Comparison of ENCODE assay signal across 10 cellular contexts in the genomic region with DNA sequence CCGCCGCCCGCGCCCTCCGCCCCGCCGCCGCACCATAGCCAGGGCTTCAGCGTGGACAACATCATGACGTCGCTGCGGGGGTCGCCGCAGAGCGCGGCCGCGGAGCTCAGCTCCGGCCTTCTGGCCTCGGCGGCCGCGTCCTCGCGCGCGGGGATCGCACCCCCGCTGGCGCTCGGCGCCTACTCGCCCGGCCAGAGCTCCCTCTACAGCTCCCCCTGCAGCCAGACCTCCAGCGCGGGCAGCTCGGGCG. TPM values are rescaled to one million over a fixed set of nuclear protein-coding genes. Genes with fewer than 3 reads are reported as not detected.
DNase-seq lines count a peak whose midpoint lies in the region; ATAC-seq and FAIRE-seq lines count a peak whose summit lies in the region.
"Had no signal": no experiment of that assay in that cellular context is flagged by ENCODE, and none has a peak within 500 bp of the region (broad histone marks: within the 10 kb centered on the region; RNA-seq: fewer than 3 reads in every experiment).

No MANE protein-coding gene starts in this region.

- H3K4me1 Mint-ChIP-seq in immature natural killer cell = peaks cover 34 to 47% of the 10 kb centered on the region in 2 donors

- H3K4me1 ChIP-seq in small intestine (ENCODE audit: control insufficient read depth in 2 of 2, insufficient read depth in 1 of 2, low read depth in 1 of 2, low read length in 1 of 2) = peaks cover 0 to 7% of the 10 kb centered on the region in 2 donors

- H3K27ac ChIP-seq in small intestine (ENCODE audit: low read depth in 1 of 2, low read length in 1 of 2) = no peak overlapping the region

- H3K36me3 Mint-ChIP-seq in immature natural killer cell = no peaks in the 10 kb centered on the region

- peaks cover 26 to 59% (median 50%) of the 10 kb centered on the region in 3 donors for H3K27me3 Mint-ChIP-seq in immature natural killer cell (ENCODE audit: low read depth in 3 of 3)

- FAIRE-seq in small intestine (lab: Jason Lieb, UNC) = no peak

- WGBS in small intestine, 3 donors = 0 to 2% (median 1%) methylated on average over 8 to 38 of the region's 38 CpGs

- no peaks in the 10 kb centered on the region for H3K9me3 ChIP-seq in small intestine (ENCODE audit: control insufficient read depth, low read depth)

- H3K36me3 ChIP-seq in small intestine (ENCODE audit: control insufficient read depth in 2 of 2, insufficient read depth in 2 of 2, low read length in 2 of 2) = no peaks in the 10 kb centered on the region

- ATAC-seq in HG03432 (IDR thresholded peaks at IDR 0.05; ENCODE audit: unreplicated experiment) = no peak

- DNase-seq in DMS53 (lab: John Stamatoyannopoulos, UW) = peak; percentile 61
- DNase-seq in DMS53 treated with DMSO at 0.1 percent for 48 hours (lab: John Stamatoyannopoulos, UW; ENCODE audit: unreplicated experiment) = no peak
- peak; percentile 37 for DNase-seq in NCI-H748 treated with DMSO at 0.1 percent for 48 hours (lab: John Stamatoyannopoulos, UW)
- peak; percentile 45 for DNase-seq in fibroblast of gingiva (ENCODE audit: low read depth)
- no peak for DNase-seq in small intestine
- DNase-seq in immature natural killer cell = no peak
- no peak for DNase-seq in stimulated activated CD4-positive, alpha-beta T cell treated with anti-CD3 and anti-CD28 coated beads, Interleukin-2, amount 100 ng/mL, for 48 hours
- DNase-seq: activated naive CD4-positive, alpha-beta T cell treated with Interleukin-2 at 50 U/mL for 16 hours; C1 segment of cervical spinal cord had no signal

- H3K9me3 Mint-ChIP-seq in immature natural killer cell = peaks cover 0 to 2% (median 0%) of the 10 kb centered on the region in 6 donors

- H3K27me3 ChIP-seq in small intestine (ENCODE audit: control insufficient read depth in 2 of 2, insufficient read depth in 2 of 2, low read length in 2 of 2) = peaks cover 27 to 56% of the 10 kb centered on the region in 2 donors

- peak overlapping the region; percentile 30 to 70 for H3K4me3 ChIP-seq in small intestine (ENCODE audit: low read depth in 1 of 2, low read length in 2 of 2)

- no peak overlapping the region for H3K27ac Mint-ChIP-seq in immature natural killer cell

- H3K4me3 Mint-ChIP-seq in immature natural killer cell = no peak overlapping the region

RNA-seq across cellular contexts. Expression of a gene that starts 1.5 kb away (rescaled TPM):
- polyA plus RNA-seq in small intestine (1 to 10 TPM in 1 of 3 donors, under 1 TPM in 1, not detected in 1; 0.27 to 3.1 TPM), immature natural killer cell (under 1 TPM in 1 of 3 donors, not detected in 2; 0.22 TPM)

Comparison
In these comparisons a context has a peak if more than half of its experiments do, and no peak if none do; other contexts are left out.
1. DNase-seq: peak in DMS53 (single experiment), NCI-H748 treated with DMSO at 0.1 percent for 48 hours (single experiment) and fibroblast of gingiva (single experiment); none in DMS53 treated with DMSO at 0.1 percent for 48 hours (single experiment), small intestine (single experiment), immature natural killer cell (0 of 3) and stimulated activated CD4-positive, alpha-beta T cell treated with anti-CD3 and anti-CD28 coated beads, Interleukin-2, amount 100 ng/mL, for 48 hours (0 of 2).